Comparison of ENCODE assay signal across 8 cellular contexts in genomic region chr9:72592501-72593403, GRCh38.
DNase-seq lines count a peak whose midpoint lies in the region; ATAC-seq and TF ChIP-seq lines count a peak whose summit lies in the region.

No MANE protein-coding gene starts in this region.

- no peaks in the 10 kb centered on the region for H3K36me3 Mint-ChIP-seq in osteocyte (ENCODE audit: unreplicated experiment)

- TF ChIP-seq POLR2A in lower leg skin (IDR thresholded peaks at IDR 0.05): no peak

- no peak overlapping the region for H3K4me3 ChIP-seq in lower leg skin (ENCODE audit: low read depth, poor library complexity, severe bottlenecking)

- intact Hi-C loops in lower leg skin (cut with DNase I; ENCODE audit: low total_unique reads): loop anchor here (5.0 kb wide), 2 partner anchors 225 to 300 kb away; partner anchors contain the start of gene ZFAND5

- 51 to 57% methylated on average over 5 of the region's 5 CpGs for WGBS in lower leg skin, 2 donors

- ATAC-seq in GM18867 (IDR thresholded peaks at IDR 0.05; ENCODE audit: unreplicated experiment): peak; percentile 80
- peak; percentile 62 for ATAC-seq in HG03139 (IDR thresholded peaks at IDR 0.05; ENCODE audit: unreplicated experiment)

- peaks cover 28% of the 10 kb centered on the region for H3K4me1 Mint-ChIP-seq in osteocyte (ENCODE audit: unreplicated experiment)

- no peaks in the 10 kb centered on the region for H3K27me3 Mint-ChIP-seq in osteocyte (ENCODE audit: unreplicated experiment)

- TF ChIP-seq CTCF in osteocyte (IDR thresholded peaks at IDR 0.05) (peak; percentile 88), lower leg skin (IDR thresholded peaks at IDR 0.05) (peak in 1 of 3 donors; percentile 42)

- DNase-seq in COLO668 (lab: John Stamatoyannopoulos, UW; ENCODE audit: unreplicated experiment) (peak; percentile 25), NCI-H2227 treated with DMSO at 0.1 percent for 48 hours (lab: John Stamatoyannopoulos, UW) (peak; percentile 13), germinal center (ENCODE audit: low spot score) (peak; percentile 23), osteocyte (ENCODE audit: extremely low spot score, unreplicated experiment) (no peak), lower leg skin (ENCODE audit: low spot score in 2 of 2) (no peak)
- DNase-seq in activated CD4-positive, alpha-beta T cell treated with anti-CD3 and anti-CD28 coated beads, Interleukin-2, amount 50 U/mL, for 1 hour: peak; percentile 6

- peak overlapping the region; percentile 55 for H3K27ac Mint-ChIP-seq in osteocyte (ENCODE audit: unreplicated experiment)

- no peaks in the 10 kb centered on the region for H3K9me3 Mint-ChIP-seq in osteocyte (ENCODE audit: unreplicated experiment)

- H3K4me3 Mint-ChIP-seq in osteocyte (ENCODE audit: unreplicated experiment): no peak overlapping the region

Comparison
In these comparisons a context has a peak if more than half of its experiments do, and no peak if none do; other contexts are left out.
1. DNase-seq: peak in COLO668 (single experiment), NCI-H2227 treated with DMSO at 0.1 percent for 48 hours (single experiment), activated CD4-positive, alpha-beta T cell treated with anti-CD3 and anti-CD28 coated beads, Interleukin-2, amount 50 U/mL, for 1 hour (single experiment) and germinal center (single experiment); none in osteocyte (single experiment) and lower leg skin (0 of 2).